In genomic region chr20:22779878-22780277, GRCh38 we compare ENCODE assay signal across 32 cellular contexts.
"Had no signal": no experiment of that assay in that cellular context is flagged by ENCODE, and none has a peak within 500 bp of the region (broad histone marks: within the 10 kb centered on the region; RNA-seq: fewer than 3 reads in every experiment).

No MANE protein-coding gene starts in this region.

- H3K27ac ChIP-seq: ascending aorta, cardiac muscle cell, WERI-Rb-1 had no signal

- H3K36me3 ChIP-seq: ascending aorta, cardiac muscle cell, WERI-Rb-1 had no signal

- H3K9me3 ChIP-seq: ascending aorta had no signal

- FAIRE-seq: bronchial epithelial cell, TTC549 had no signal

- ATAC-seq: activated CD4-positive, alpha-beta T cell treated with anti-CD3 and anti-CD28 coated beads for 36 hours; activated CD4-positive, CD25-positive, alpha-beta regulatory T cell treated with anti-CD3 and anti-CD28 coated beads, Interleukin-2, amount 50 U/mL, for 24 hours; activated CD8-positive, alpha-beta memory T cell treated with anti-CD3 and anti-CD28 coated beads, Interleukin-2, amount 10 ng/mL, durations not matched to agents 7 days and 5 days; activated CD8-positive, alpha-beta T cell treated with anti-CD3 and anti-CD28 coated beads, Interleukin-2, amount 10 ng/mL, durations not matched to agents 7 days and 5 days; activated naive CD8-positive, alpha-beta T cell treated with anti-CD3 and anti-CD28 coated beads, Interleukin-2, amount 50 U/mL, for 24 hours; WTC11 had no signal

- DNase-seq: activated CD4-positive, alpha-beta memory T cell treated with anti-CD3 and anti-CD28 coated beads, Interleukin-2, amount 10 ng/mL, durations not matched to agents 7 days and 5 days; activated CD4-positive, alpha-beta T cell treated with anti-CD3 and anti-CD28 coated beads for 1 hour; activated CD4-positive, alpha-beta T cell treated with anti-CD3 and anti-CD28 coated beads for 36 hours; activated CD4-positive, alpha-beta T cell treated with anti-CD3 and anti-CD28 coated beads for 48 hours; activated CD4-positive, alpha-beta T cell treated with anti-CD3 and anti-CD28 coated beads, Interleukin-2, amount 10 ng/mL, durations not matched to agents 7 days and 5 days; activated CD4-positive, alpha-beta T cell treated with anti-CD3 and anti-CD28 coated beads, Interleukin-2, amount 50 U/mL, for 48 hours; activated CD4-positive, CD25-positive, alpha-beta regulatory T cell; activated CD8-positive, alpha-beta memory T cell treated with anti-CD3 and anti-CD28 coated beads for 24 hours; activated CD8-positive, alpha-beta memory T cell treated with anti-CD3 and anti-CD28 coated beads, Interleukin-2, amount 10 ng/mL, durations not matched to agents 7 days and 5 days; activated CD8-positive, alpha-beta memory T cell treated with anti-CD3 and anti-CD28 coated beads, Interleukin-2, amount 50 U/mL, for 48 hours; activated CD8-positive, alpha-beta T cell treated with anti-CD3 and anti-CD28 coated beads, Interleukin-2, amount 10 ng/mL, durations not matched to agents 7 days and 5 days; activated effector memory CD4-positive, alpha-beta T cell treated with Interleukin-2 at 50 U/mL for 16 hours; activated gamma-delta T cell; activated naive CD4-positive, alpha-beta T cell treated with anti-CD3 and anti-CD28 coated beads, Interleukin-2, amount 10 ng/mL, durations not matched to agents 7 days and 5 days; activated naive CD4-positive, alpha-beta T cell treated with Interleukin-2 at 50 U/mL for 16 hours; activated naive CD8-positive, alpha-beta T cell treated with anti-CD3 and anti-CD28 coated beads, Interleukin-2, amount 10 ng/mL, durations not matched to agents 7 days and 5 days; activated naive CD8-positive, alpha-beta T cell treated with anti-CD3 and anti-CD28 coated beads, Interleukin-2, amount 50 U/mL, for 24 hours; activated T-cell treated with anti-CD3 and anti-CD28 coated beads, Interleukin-2, amount 50 U/mL, for 24 hours; activated T-cell treated with anti-CD3 and anti-CD28 coated beads, Interleukin-2, amount 50 U/mL, for 48 hours; amygdala; anterior cingulate cortex; central memory CD4-positive, alpha-beta T cell; T-helper 1 cell; T-helper 2 cell; T-helper 9 cell; WERI-Rb-1 had no signal

- H3K4me1 ChIP-seq: ascending aorta had no signal

- H3K4me3 ChIP-seq: ascending aorta, cardiac muscle cell had no signal

- H3K27me3 ChIP-seq: ascending aorta, cardiac muscle cell had no signal
